In genomic region chr7:99833289-99833877, GRCh38 we compare ENCODE assay signal across 22 cellular contexts. TPM values are rescaled to one million over a fixed set of nuclear protein-coding genes. Genes with fewer than 3 reads are reported as not detected.
"Had no signal": no experiment of that assay in that cellular context is flagged by ENCODE, and none has a peak within 500 bp of the region (broad histone marks: within the 10 kb centered on the region; RNA-seq: fewer than 3 reads in every experiment).

No MANE protein-coding gene starts in this region.

- DNase-seq: activated CD4-positive, alpha-beta memory T cell treated with anti-CD3 and anti-CD28 coated beads, Interleukin-2, amount 10 ng/mL, durations not matched to agents 7 days and 5 days; activated CD8-positive, alpha-beta memory T cell treated with anti-CD3 and anti-CD28 coated beads, Interleukin-2, amount 50 U/mL, for 4 hours; activated gamma-delta T cell treated with Interleukin-2 at 50 U/mL for 16 hours; activated naive CD8-positive, alpha-beta T cell treated with anti-CD3 and anti-CD28 coated beads for 36 hours; activated T-cell treated with anti-CD3 and anti-CD28 coated beads, Interleukin-2, amount 50 U/mL, for 72 hours; aorta; heart right ventricle; midbrain; naive B cell; sigmoid colon; stimulated activated CD4-positive, alpha-beta T cell treated with anti-CD3 and anti-CD28 coated beads, Interleukin-4, amount 100 ng/mL, for 1 hour; stimulated activated CD8-positive, alpha-beta memory T cell treated with anti-CD3 and anti-CD28 coated beads, Interleukin-4, amount 100 ng/mL, for 48 hours; upper lobe of right lung had no signal

- H3K36me3 ChIP-seq: heart right ventricle, neutrophil, sigmoid colon, upper lobe of right lung had no signal

- H3K4me3 ChIP-seq: heart right ventricle, sigmoid colon, upper lobe of right lung had no signal

- FAIRE-seq: colon, frontal cortex, keratinocyte had no signal

- H3K27ac ChIP-seq: heart right ventricle, neutrophil, sigmoid colon, upper lobe of right lung, VCaP had no signal

- ATAC-seq: activated T-cell treated with anti-CD3 and anti-CD28 coated beads, Interleukin-2, amount 50 U/mL, for 72 hours; heart right ventricle; upper lobe of right lung had no signal

- H3K4me1 ChIP-seq: sigmoid colon had no signal

- H3K9me3 ChIP-seq: heart right ventricle, neutrophil, sigmoid colon, upper lobe of right lung had no signal

- H3K27me3 ChIP-seq: heart right ventricle, sigmoid colon, upper lobe of right lung had no signal

RNA-seq across cellular contexts. Expression of gene CYP3A43, which starts 5.6 kb away (rescaled TPM):
- total RNA-seq: activated CD4-positive, alpha-beta memory T cell treated with anti-CD3 and anti-CD28 coated beads, Interleukin-2, amount 10 ng/mL, durations not matched to agents 7 days and 5 days; activated naive CD8-positive, alpha-beta T cell treated with anti-CD3 and anti-CD28 coated beads for 36 hours; fibroblast of lung; frontal cortex; lower leg skin; temporal lobe; upper lobe of right lung had no signal
- polyA plus RNA-seq: aorta, fibroblast of lung, heart right ventricle, keratinocyte, sigmoid colon had no signal

RNA-seq across cellular contexts. Expression of gene OR2AE1, which starts 43.5 kb away (rescaled TPM):
- total RNA-seq: activated CD4-positive, alpha-beta memory T cell treated with anti-CD3 and anti-CD28 coated beads, Interleukin-2, amount 10 ng/mL, durations not matched to agents 7 days and 5 days; activated naive CD8-positive, alpha-beta T cell treated with anti-CD3 and anti-CD28 coated beads for 36 hours; frontal cortex; heart right ventricle; sigmoid colon; upper lobe of right lung had no signal
- polyA plus RNA-seq: aorta, heart right ventricle, keratinocyte had no signal

RNA-seq across cellular contexts. Expression of gene CYP3A4, which starts 49.4 kb away (rescaled TPM):
- total RNA-seq: activated CD4-positive, alpha-beta memory T cell treated with anti-CD3 and anti-CD28 coated beads, Interleukin-2, amount 10 ng/mL, durations not matched to agents 7 days and 5 days; activated naive CD8-positive, alpha-beta T cell treated with anti-CD3 and anti-CD28 coated beads for 36 hours; activated T-cell treated with anti-CD3 and anti-CD28 coated beads, Interleukin-2, amount 50 U/mL, for 72 hours; aorta; frontal cortex; heart right ventricle; posterior vena cava; sigmoid colon; temporal lobe; upper lobe of right lung had no signal
- polyA plus RNA-seq: fibroblast of lung, heart right ventricle, keratinocyte had no signal
